Comparison of ENCODE assay signal across 2 cellular contexts in genomic region chr9:38020251-38021076, GRCh38.
TF ChIP-seq lines count a peak whose summit lies in the region.

No MANE protein-coding gene starts in this region.

TF ChIP-seq in IMR-90, 13 proteins besides CTCF, POLR2A, EP300 and RAD21:
- TF ChIP-seq CEBPB (IDR thresholded peaks at IDR 0.05; ENCODE audit: low read depth, low read length), result peak; percentile 50
- TF ChIP-seq ELK1 (IDR thresholded peaks at IDR 0.05; ENCODE audit: borderline replicate concordance, low read depth, low read length), result no peak
- no peak for TF ChIP-seq USF2 (IDR thresholded peaks at IDR 0.05; ENCODE audit: low read depth, low read length)
- TF ChIP-seq FOS (IDR thresholded peaks at IDR 0.05; ENCODE audit: low read depth, low read length), result no peak
- TF ChIP-seq MAFK (IDR thresholded peaks at IDR 0.05; ENCODE audit: low read depth, low read length), result no peak
- no peak for TF ChIP-seq NFE2L2 (IDR thresholded peaks at IDR 0.05; ENCODE audit: low read depth, low read length)

TF ChIP-seq in K562, 482 proteins besides CTCF, POLR2A, EP300 and RAD21:
- TF ChIP-seq CEBPG (CRISPR knock-in tag; IDR thresholded peaks at IDR 0.05) (no peak), CEBPG (tag; conservative IDR thresholded peaks at IDR 0.05 in 1 of 2, IDR thresholded peaks at IDR 0.05 in 1 of 2) (peak; percentile 52 to 77), CEBPB (tag; IDR thresholded peaks at IDR 0.05) (peak; percentile 72), SIRT6 (IDR thresholded peaks at IDR 0.05; ENCODE audit: low read depth, low read length) (no peak)
TF ChIP-seq in K562: peak in this region for 2.
